Comparison of ENCODE assay signal across 8 cellular contexts in the genomic region with DNA sequence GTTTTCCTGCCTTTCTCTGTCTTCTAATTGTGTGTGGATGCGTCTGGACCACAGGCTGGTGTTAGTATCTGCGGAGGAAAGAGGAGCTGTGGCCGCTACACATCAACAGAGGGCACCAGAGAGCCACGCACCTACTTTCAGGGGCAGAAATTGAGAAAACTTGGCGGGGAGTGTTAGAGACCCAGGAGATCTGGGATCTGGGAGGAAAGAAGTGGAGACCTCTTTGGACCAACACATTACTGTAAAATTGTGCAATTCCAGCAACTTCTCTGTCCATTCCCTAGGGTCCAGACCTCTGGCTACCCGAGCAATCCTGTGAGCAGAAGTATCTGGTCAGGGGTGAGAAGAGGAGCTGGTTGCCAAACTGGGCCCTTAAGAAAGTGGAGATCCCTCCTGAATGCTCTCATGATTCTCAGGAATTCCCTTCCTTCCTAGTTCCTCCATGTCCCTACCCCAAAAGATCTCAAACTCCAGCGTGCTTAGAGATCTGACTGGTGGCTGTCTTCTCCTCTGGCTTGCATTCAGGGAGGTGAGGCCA. TPM values are rescaled to one million over a fixed set of nuclear protein-coding genes. Genes with fewer than 3 reads are reported as not detected.
DNase-seq lines count a peak whose midpoint lies in the region; ATAC-seq, FAIRE-seq and TF ChIP-seq lines count a peak whose summit lies in the region.

No MANE protein-coding gene starts in this region.

- no peaks in the 10 kb centered on the region for H3F3A ChIP-seq in neural cell (ENCODE audit: insufficient read depth, low read length, poor library complexity, severe bottlenecking)

- no peaks in the 10 kb centered on the region for H4K20me1 ChIP-seq in neural cell (ENCODE audit: insufficient read depth)

- TF ChIP-seq CTCF in fibroblast of mammary gland (conservative IDR thresholded peaks at IDR 0.05; ENCODE audit: control insufficient read depth, insufficient read depth, low read depth, low read length) (peak; percentile 99), neural cell (IDR thresholded peaks at IDR 0.05; ENCODE audit: poor library complexity, severe bottlenecking) (peak; percentile 96), upper lobe of right lung (IDR thresholded peaks at IDR 0.05) (peak; percentile 91)

- H3K9ac ChIP-seq in neural cell (ENCODE audit: low read length) = no peak overlapping the region

- ATAC-seq in upper lobe of right lung = peak; percentile 80

- no peaks in the 10 kb centered on the region for H3K27me3 ChIP-seq in neural cell (ENCODE audit: insufficient read depth, low read depth, low read length)
- H3K27me3 ChIP-seq in upper lobe of right lung = peaks cover 11% of the 10 kb centered on the region

- intact Hi-C loops in upper lobe of right lung (cut with DNase I) = loop anchor here (5.0 kb wide), 2 partner anchors 45 to 100 kb away; no protein-coding TSS in a partner anchor

- H3K4me3 ChIP-seq in fibroblast of mammary gland (ENCODE audit: control insufficient read depth, low read depth, low read length) = no peak overlapping the region
- H3K4me3 ChIP-seq in neural cell (ENCODE audit: low read length) = no peak overlapping the region
- no peak overlapping the region for H3K4me3 ChIP-seq in upper lobe of right lung

- no peak overlapping the region for H2AFZ ChIP-seq in neural cell (ENCODE audit: low read depth, low read length)

- peak; percentile 83 for FAIRE-seq in GM18507 (lab: Jason Lieb, UNC)

- peaks cover 30% of the 10 kb centered on the region for H3K79me2 ChIP-seq in neural cell (replicated peaks; ENCODE audit: insufficient read depth, low read length)

- H3K4me1 ChIP-seq in upper lobe of right lung = peaks cover 11% of the 10 kb centered on the region

- H3K27ac ChIP-seq in neural cell (ENCODE audit: low read length) = peak overlapping the region; percentile 86
- peak overlapping the region; percentile 31 for H3K27ac ChIP-seq in upper lobe of right lung

- H3K9me3 ChIP-seq in neural cell (ENCODE audit: low read length) (no peaks in the 10 kb centered on the region), upper lobe of right lung (no peaks in the 10 kb centered on the region)

- H3K9me2 ChIP-seq in neural cell (ENCODE audit: insufficient read depth, low read length) = no peaks in the 10 kb centered on the region

- H3K36me3 ChIP-seq in neural cell (ENCODE audit: insufficient read depth, low read length) (no peaks in the 10 kb centered on the region), upper lobe of right lung (no peaks in the 10 kb centered on the region)

- TF ChIP-seq EP300 in neural cell (conservative IDR thresholded peaks at IDR 0.05; ENCODE audit: poor library complexity, severe bottlenecking) = no peak

- peak; percentile 80 for DNase-seq in AG20443 (ENCODE audit: low spot score)
- DNase-seq in GM18507 (ENCODE audit: extremely low spot score, insufficient read length, low read depth) = peak; percentile 43
- peak; percentile 82 for DNase-seq in NCI-H69 (lab: John Stamatoyannopoulos, UW)
- peak; percentile 68 for DNase-seq in activated CD8-positive, alpha-beta memory T cell treated with anti-CD3 and anti-CD28 coated beads, Interleukin-2, amount 50 U/mL, for 48 hours
- DNase-seq in fibroblast of mammary gland (ENCODE audit: low read depth) = peak; percentile 82
- DNase-seq in upper lobe of right lung = peak; percentile 72
- DNase-seq in cerebellar nuclear complex (lab: John Stamatoyannopoulos, UW) = no peak

- peak; percentile 95 for TF ChIP-seq RAD21 in neural cell (conservative IDR thresholded peaks at IDR 0.05)

- no peak overlapping the region for H3K4me2 ChIP-seq in neural cell (ENCODE audit: low read length)

TF ChIP-seq in neural cell, 6 proteins besides CTCF, POLR2A, EP300 and RAD21:
- TF ChIP-seq POLR2AphosphoS5 (IDR thresholded peaks at IDR 0.05) = no peak
- TF ChIP-seq SMC3 (conservative IDR thresholded peaks at IDR 0.05; ENCODE audit: poor library complexity) = peak; percentile 93

RNA-seq across cellular contexts. Expression of a gene that starts 1.3 kb away (rescaled TPM):
- polyA plus RNA-seq in neural cell = 12.9 and 15.7 TPM in 2 replicates
- polyA minus RNA-seq in neural cell = 41.4 and 44.6 TPM in 2 replicates
- total RNA-seq in upper lobe of right lung = 40.8 TPM

Comparison
In these comparisons a context has a peak if more than half of its experiments do, and no peak if none do; other contexts are left out.
1. DNase-seq: peak in AG20443 (single experiment), GM18507 (single experiment), NCI-H69 (single experiment), activated CD8-positive, alpha-beta memory T cell treated with anti-CD3 and anti-CD28 coated beads, Interleukin-2, amount 50 U/mL, for 48 hours (single experiment), fibroblast of mammary gland (single experiment) and upper lobe of right lung (single experiment); none in cerebellar nuclear complex (0 of 2).
2. Peak in every context shown above with its lines, with median percentiles within 50 percentile points of each other: CTCF ChIP-seq.